Comparison of ENCODE assay signal across 27 cellular contexts in the genomic region with DNA sequence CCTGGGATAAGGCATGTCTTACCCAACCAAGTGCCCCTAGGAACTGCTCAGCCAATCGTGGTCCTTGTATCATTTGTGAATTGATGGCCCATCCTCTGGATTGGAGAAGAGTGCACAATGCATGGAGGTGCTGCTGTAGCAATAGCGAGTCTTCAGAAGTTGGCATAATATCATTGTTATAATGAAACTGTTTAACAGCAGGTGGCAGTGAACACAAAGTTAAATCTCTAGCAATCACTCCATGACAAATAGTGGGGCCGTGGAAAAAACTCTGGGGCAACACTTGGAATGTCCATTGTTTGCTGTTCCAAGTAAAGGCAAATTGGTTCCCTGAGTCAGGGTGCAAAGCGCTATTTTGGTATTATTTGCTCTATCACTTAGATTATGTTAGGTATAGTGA. TPM values are rescaled to one million over a fixed set of nuclear protein-coding genes. Genes with fewer than 3 reads are reported as not detected.
"Had no signal": no experiment of that assay in that cellular context is flagged by ENCODE, and none has a peak within 500 bp of the region (broad histone marks: within the 10 kb centered on the region; RNA-seq: fewer than 3 reads in every experiment).

No MANE protein-coding gene starts in this region.

- H3K27ac ChIP-seq: brain microvascular endothelial cell, colonic mucosa, gastrocnemius medialis, heart left ventricle, neural progenitor cell, psoas muscle, skin epidermis, suprapubic skin, transverse colon, uterus had no signal

- H3K4me1 ChIP-seq: colonic mucosa, gastrocnemius medialis, heart left ventricle, neural progenitor cell, psoas muscle, suprapubic skin, transverse colon, uterus had no signal

- H3K36me3 ChIP-seq: brain microvascular endothelial cell, colonic mucosa, gastrocnemius medialis, heart left ventricle, neural progenitor cell, suprapubic skin, transverse colon, uterus had no signal

- ATAC-seq: activated CD8-positive, alpha-beta T cell treated with anti-CD3 and anti-CD28 coated beads for 36 hours; activated naive CD8-positive, alpha-beta T cell treated with anti-CD3 and anti-CD28 coated beads, Interleukin-2, amount 50 U/mL, for 24 hours; activated T-cell treated with anti-CD3 and anti-CD28 coated beads, Interleukin-2, amount 50 U/mL, for 4 hours; esophagus mucosa; gastrocnemius medialis; psoas muscle; right cardiac atrium; stimulated activated naive CD8-positive, alpha-beta T cell treated with anti-CD3 and anti-CD28 coated beads, Interleukin-15, Interleukin-2, amounts not matched to agents 100 U/mL and 50 U/mL, for 24 hours had no signal

- H3K4me1 Mint-ChIP-seq: activated B cell treated with CpG ODN at 0.5 μM for 24 hours; activated naive CD4-positive, alpha-beta T cell treated with anti-CD3 and anti-CD28 coated beads, Interleukin-2, amount 10 ng/mL, durations not matched to agents 7 days and 5 days; activated naive CD8-positive, alpha-beta T cell treated with anti-CD3 and anti-CD28 coated beads, Interleukin-2, amount 50 U/mL, for 24 hours; memory B cell had no signal

- H3K4me3 Mint-ChIP-seq: activated B cell treated with CpG ODN at 0.5 μM for 24 hours; activated CD8-positive, alpha-beta T cell treated with anti-CD3 and anti-CD28 coated beads for 36 hours; activated naive CD4-positive, alpha-beta T cell treated with anti-CD3 and anti-CD28 coated beads, Interleukin-2, amount 10 ng/mL, durations not matched to agents 7 days and 5 days; activated naive CD8-positive, alpha-beta T cell treated with anti-CD3 and anti-CD28 coated beads, Interleukin-2, amount 50 U/mL, for 24 hours; activated T-cell treated with anti-CD3 and anti-CD28 coated beads, Interleukin-2, amount 50 U/mL, for 4 hours; memory B cell; neural progenitor cell had no signal

- H3K27me3 Mint-ChIP-seq: activated B cell treated with CpG ODN at 0.5 μM for 24 hours; activated CD8-positive, alpha-beta T cell treated with anti-CD3 and anti-CD28 coated beads for 36 hours; activated naive CD4-positive, alpha-beta T cell treated with anti-CD3 and anti-CD28 coated beads, Interleukin-2, amount 10 ng/mL, durations not matched to agents 7 days and 5 days; activated naive CD8-positive, alpha-beta T cell treated with anti-CD3 and anti-CD28 coated beads, Interleukin-2, amount 50 U/mL, for 24 hours; memory B cell had no signal

- H3K27ac Mint-ChIP-seq: activated B cell treated with CpG ODN at 0.5 μM for 24 hours; activated CD8-positive, alpha-beta T cell treated with anti-CD3 and anti-CD28 coated beads for 36 hours; activated naive CD4-positive, alpha-beta T cell treated with anti-CD3 and anti-CD28 coated beads, Interleukin-2, amount 10 ng/mL, durations not matched to agents 7 days and 5 days; activated naive CD8-positive, alpha-beta T cell treated with anti-CD3 and anti-CD28 coated beads, Interleukin-2, amount 50 U/mL, for 24 hours; memory B cell had no signal

- H3K27me3 ChIP-seq: brain microvascular endothelial cell, gastrocnemius medialis, heart left ventricle, neural progenitor cell, suprapubic skin, uterus had no signal

- H3K36me3 Mint-ChIP-seq: activated naive CD4-positive, alpha-beta T cell treated with anti-CD3 and anti-CD28 coated beads, Interleukin-2, amount 10 ng/mL, durations not matched to agents 7 days and 5 days; memory B cell; neural progenitor cell had no signal

- DNase-seq: activated B cell treated with CpG ODN at 0.5 μM for 24 hours; activated CD4-positive, alpha-beta T cell treated with anti-CD3 and anti-CD28 coated beads for 4 hours; activated CD8-positive, alpha-beta T cell treated with anti-CD3 and anti-CD28 coated beads for 36 hours; activated effector memory CD4-positive, alpha-beta T cell treated with Interleukin-2 at 50 U/mL for 16 hours; activated naive CD4-positive, alpha-beta T cell treated with anti-CD3 and anti-CD28 coated beads, Interleukin-2, amount 10 ng/mL, durations not matched to agents 7 days and 5 days; activated naive CD8-positive, alpha-beta T cell treated with anti-CD3 and anti-CD28 coated beads, Interleukin-2, amount 50 U/mL, for 24 hours; activated T-cell treated with anti-CD3 and anti-CD28 coated beads, Interleukin-2, amount 50 U/mL, for 4 hours; anterior cingulate cortex; brain microvascular endothelial cell; central memory CD4-positive, alpha-beta T cell; colonic mucosa; gastrocnemius medialis; heart left ventricle; psoas muscle; right cardiac atrium; stimulated activated naive CD8-positive, alpha-beta T cell treated with anti-CD3 and anti-CD28 coated beads, Interleukin-15, Interleukin-2, amounts not matched to agents 100 U/mL and 50 U/mL, for 24 hours; transverse colon; uterus had no signal

- H3K9me3 Mint-ChIP-seq: activated B cell treated with CpG ODN at 0.5 μM for 24 hours; activated CD8-positive, alpha-beta T cell treated with anti-CD3 and anti-CD28 coated beads for 36 hours; activated naive CD8-positive, alpha-beta T cell treated with anti-CD3 and anti-CD28 coated beads, Interleukin-2, amount 50 U/mL, for 24 hours; activated T-cell treated with anti-CD3 and anti-CD28 coated beads, Interleukin-2, amount 50 U/mL, for 4 hours; neural progenitor cell had no signal

- H3K9me3 ChIP-seq: colonic mucosa, gastrocnemius medialis, heart left ventricle, psoas muscle, suprapubic skin, transverse colon, uterus had no signal

- H3K4me3 ChIP-seq: colonic mucosa, gastrocnemius medialis, heart left ventricle, neural progenitor cell, psoas muscle, skin epidermis, suprapubic skin, transverse colon, uterus had no signal

RNA-seq across cellular contexts. Expression of gene REG1A, which starts 11.4 kb away (rescaled TPM):
- total RNA-seq: activated B cell treated with CpG ODN at 0.5 μM for 24 hours; activated CD8-positive, alpha-beta T cell treated with anti-CD3 and anti-CD28 coated beads for 36 hours; esophagus mucosa; gastrocnemius medialis; kidney epithelial cell; osteoblast; transverse colon had no signal

RNA-seq across cellular contexts. Expression of gene REG3A, which starts 27.9 kb away (rescaled TPM):
- total RNA-seq: activated B cell treated with CpG ODN at 0.5 μM for 24 hours; activated CD8-positive, alpha-beta T cell treated with anti-CD3 and anti-CD28 coated beads for 36 hours; esophagus mucosa; gastrocnemius medialis; heart left ventricle; kidney epithelial cell; liver; mononuclear cell; osteoblast; psoas muscle; transverse colon; uterus had no signal

RNA-seq across cellular contexts. Expression of gene REG1B, which starts 43.9 kb away (rescaled TPM):
- total RNA-seq: activated B cell treated with CpG ODN at 0.5 μM for 24 hours; activated CD8-positive, alpha-beta T cell treated with anti-CD3 and anti-CD28 coated beads for 36 hours; esophagus mucosa; kidney epithelial cell; liver; mononuclear cell; osteoblast; right cardiac atrium; suprapubic skin; transverse colon; uterus had no signal
